Comparison of ENCODE assay signal across 7 cellular contexts in genomic region chr20:30356854-30357467, GRCh38.
A peak's percentile ranks its signal among the peaks of the same experiment; 100 is the strongest.
DNase-seq lines count a peak whose midpoint lies in the region; ATAC-seq and TF ChIP-seq lines count a peak whose summit lies in the region.
"Not testable (repeated sequence)": the region's sequence is repeated elsewhere in the genome, so short reads cannot be mapped to it uniquely, and the experiment has no call there.

No MANE protein-coding gene starts in this region.

- not testable (repeated sequence) for H3K14ac ChIP-seq in IMR-90 (replicated peaks; ENCODE audit: low read depth, low read length)

- H3K27me3 ChIP-seq in IMR-90 (ENCODE audit: control insufficient read depth, insufficient read depth, low read length); WERI-Rb-1 (ENCODE audit: insufficient read depth, low read depth, severe bottlenecking); right atrium auricular region: not testable (repeated sequence)
- H3K27me3 ChIP-seq in dorsolateral prefrontal cortex = peaks cover 0 to 15% (median 0%) of the 10 kb centered on the region in 45 donors

- H3K4me1 ChIP-seq in IMR-90 (ENCODE audit: control insufficient read depth, insufficient read depth, low read length); right atrium auricular region: not testable (repeated sequence)

- H3K36me3 ChIP-seq in IMR-90 (ENCODE audit: control insufficient read depth, insufficient read depth, low read length); WERI-Rb-1; right atrium auricular region: not testable (repeated sequence)

- H2BK15ac ChIP-seq in IMR-90 (ENCODE audit: low read depth, low read length) = not testable (repeated sequence)

- H2BK20ac ChIP-seq in IMR-90 (ENCODE audit: low read depth, low read length) = not testable (repeated sequence)

- dilution Hi-C loops in IMR-90 (cut with HindIII; ENCODE audit: low sequenced_read_pairs, unreplicated experiment) = not testable (repeated sequence)

- not testable (repeated sequence) for H3K4me2 ChIP-seq in IMR-90 (ENCODE audit: low read depth, low read length)

- not testable (repeated sequence) for H2BK120ac ChIP-seq in IMR-90 (ENCODE audit: low read depth, low read length)

- not testable (repeated sequence) for H3K4me3 ChIP-seq in IMR-90 (ENCODE audit: insufficient read depth, low read depth, low read length); WERI-Rb-1 (ENCODE audit: low read depth, low read length); dorsolateral prefrontal cortex; right atrium auricular region

- TF ChIP-seq CTCF in IMR-90 (conservative IDR thresholded peaks at IDR 0.05; ENCODE audit: low read depth, low read length) (peak; percentile 34), WERI-Rb-1 (IDR thresholded peaks at IDR 0.05; ENCODE audit: low read depth, low read length) (peak; percentile 32; the same call in 1 of the 2 replicates), dorsolateral prefrontal cortex (IDR thresholded peaks at IDR 0.05 in 54 of 56, conservative IDR thresholded peaks at IDR 0.05 in 2 of 56; ENCODE audit: low read depth in 1 of 56, partially characterized antibody in 56 of 56) (peak; percentile 34 to 70 (median 58)), right atrium auricular region (IDR thresholded peaks at IDR 0.05) (peak; percentile 30 to 71)

- in situ Hi-C loops in IMR-90 (cut with MboI; ENCODE audit: low sequenced_read_pairs) = not testable (repeated sequence)

- H2BK5ac ChIP-seq in IMR-90 (ENCODE audit: low read depth, low read length, poor library complexity, severe bottlenecking) = not testable (repeated sequence)

- not testable (repeated sequence) for H4K8ac ChIP-seq in IMR-90 (ENCODE audit: low read depth in 2 of 2, low read length in 2 of 2)

- H2AK5ac ChIP-seq in IMR-90 (ENCODE audit: low read depth, low read length) = not testable (repeated sequence)

- not testable (repeated sequence) for ATAC-seq in IMR-90 (ENCODE audit: low read depth)

- H3K18ac ChIP-seq in IMR-90 (ENCODE audit: low read depth, low read length) = not testable (repeated sequence)

- H3K79me1 ChIP-seq in IMR-90 (ENCODE audit: low read depth in 1 of 2, low read length in 2 of 2) = not testable (repeated sequence)

- H4K20me1 ChIP-seq in IMR-90 (ENCODE audit: insufficient read depth, low read length) = not testable (repeated sequence)

- CTCF ChIA-PET in IMR-90 (lab: Yijun Ruan, JAX) = not testable (repeated sequence)

- WGBS in IMR-90 (ENCODE audit: extremely low coverage in 2 of 2, insufficient read length in 1 of 2), 2 experiments = no CpG with 5 or more reads among the region's 2 CpGs

- POLR2A ChIA-PET in IMR-90 (lab: Charles Lee; ENCODE audit: unreplicated experiment) = not testable (repeated sequence)

- not testable (repeated sequence) for BruUV-seq in IMR-90 (replicated peaks; lab: Mats Ljungman, UMichigan)

- H3K9ac ChIP-seq in IMR-90 (ENCODE audit: low read depth, low read length) = not testable (repeated sequence)

- H4K91ac ChIP-seq in IMR-90 (ENCODE audit: insufficient read depth, low read depth, low read length) = not testable (repeated sequence)

- not testable (repeated sequence) for TF ChIP-seq POLR2A in IMR-90 (IDR thresholded peaks at IDR 0.05; ENCODE audit: low read depth, low read length)

- not testable (repeated sequence) for TF ChIP-seq RAD21 in IMR-90 (IDR thresholded peaks at IDR 0.05; ENCODE audit: low read length)

- H3K9me1 ChIP-seq in IMR-90 (ENCODE audit: insufficient read depth, low read length) = not testable (repeated sequence)

- H2AFZ ChIP-seq in IMR-90 (replicated peaks; ENCODE audit: low read length, poor library complexity) = not testable (repeated sequence)

- not testable (repeated sequence) for H3K23ac ChIP-seq in IMR-90 (ENCODE audit: low read depth, low read length)

- H2AK9ac ChIP-seq in IMR-90 (replicated peaks; ENCODE audit: low read depth, low read length, poor library complexity) = not testable (repeated sequence)

- not testable (repeated sequence) for H3K56ac ChIP-seq in IMR-90 (ENCODE audit: extremely low read depth, insufficient read depth, low read length)

- not testable (repeated sequence) for H4K5ac ChIP-seq in IMR-90 (ENCODE audit: low read depth, low read length)

- DNase-seq in DMS53 (lab: John Stamatoyannopoulos, UW) (peak; percentile 30), NOMO-1 treated with DMSO at 0.1 percent for 48 hours (lab: John Stamatoyannopoulos, UW; ENCODE audit: unreplicated experiment) (peak; percentile 0), renal cortical epithelial cell (ENCODE audit: low read depth) (peak; percentile 13)
- not testable (repeated sequence) for DNase-seq in IMR-90; WERI-Rb-1; dorsolateral prefrontal cortex; right atrium auricular region (ENCODE audit: low spot score)

- intact Hi-C loops in IMR-90 (cut with micrococcal nuclease); dorsolateral prefrontal cortex (cut with DNase I): not testable (repeated sequence)

- not testable (repeated sequence) for H3K4ac ChIP-seq in IMR-90 (ENCODE audit: low read depth, low read length)

- H3K27ac ChIP-seq in IMR-90 (ENCODE audit: insufficient read depth, low read length); WERI-Rb-1; dorsolateral prefrontal cortex; right atrium auricular region: not testable (repeated sequence)

- H3K9me3 ChIP-seq in IMR-90 (ENCODE audit: control insufficient read depth, insufficient read depth, low read length); WERI-Rb-1 (ENCODE audit: severe bottlenecking); right atrium auricular region: not testable (repeated sequence)
